Comparison of ENCODE assay signal across 8 cellular contexts in the genomic region with DNA sequence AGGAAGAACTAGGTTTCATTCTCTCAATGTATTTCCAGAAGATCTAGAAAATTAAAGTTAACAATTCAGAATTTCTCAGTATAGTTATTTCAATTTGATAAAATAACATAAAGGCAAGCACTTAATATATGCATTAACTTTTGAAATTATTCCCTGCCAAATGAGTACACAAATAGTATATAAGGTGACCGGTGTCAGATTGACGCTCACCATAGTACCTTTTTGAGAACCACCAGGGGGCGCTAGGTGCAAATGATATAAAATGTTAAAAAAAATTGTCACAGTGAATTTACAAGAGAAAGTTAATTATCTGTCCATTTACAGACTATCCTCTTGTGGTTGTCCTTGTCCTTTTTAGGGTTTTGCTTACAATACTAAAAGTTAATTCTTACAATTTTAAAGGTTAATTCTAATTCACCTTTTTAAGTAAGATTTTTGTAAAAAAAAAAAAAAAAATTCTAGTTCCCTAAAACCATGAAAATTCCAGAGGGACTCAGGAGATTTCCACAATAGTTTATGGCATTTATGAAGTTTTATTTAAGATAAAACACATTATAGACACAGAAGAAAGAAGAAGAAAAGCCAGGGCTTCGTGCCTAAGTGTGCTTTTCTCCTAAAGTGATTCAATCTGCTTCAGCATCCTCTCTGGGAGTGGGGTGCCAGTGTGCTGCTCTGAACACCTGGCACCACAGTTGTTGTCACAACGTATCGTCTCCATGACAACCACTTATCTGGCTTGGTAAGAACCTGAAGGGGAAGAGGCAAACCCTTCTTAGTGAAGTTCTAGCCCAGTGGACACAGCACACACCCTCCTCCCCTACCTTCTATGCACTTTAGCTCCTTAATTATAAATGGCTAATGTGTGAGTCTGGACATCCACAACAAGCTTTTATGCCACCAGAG.
DNase-seq lines count a peak whose midpoint lies in the region; ATAC-seq, FAIRE-seq and TF ChIP-seq lines count a peak whose summit lies in the region.

No MANE protein-coding gene starts in this region.

- H3K27ac ChIP-seq in MM.1S (ENCODE audit: low read length) (no peak overlapping the region), iPS-18a (ENCODE audit: low read length) (no peak overlapping the region)

- FAIRE-seq in GM18507 (lab: Jason Lieb, UNC): peak; percentile 55

- no peaks in the 10 kb centered on the region for H3F3A ChIP-seq in MM.1S (ENCODE audit: insufficient read depth, low read length)

- H2AFZ ChIP-seq in MM.1S (ENCODE audit: low read length): no peak overlapping the region

- H3K36me3 ChIP-seq in MM.1S (replicated peaks; ENCODE audit: insufficient read depth, low read length) (no peaks in the 10 kb centered on the region), iPS-18a (ENCODE audit: control insufficient read depth, low read depth, low read length) (peaks cover 6% of the 10 kb centered on the region)

- no peak for ATAC-seq in GM18868 (IDR thresholded peaks at IDR 0.05; ENCODE audit: unreplicated experiment)

- H4K20me1 ChIP-seq in MM.1S (ENCODE audit: insufficient read depth, low read length): no peaks in the 10 kb centered on the region

- H3K4me2 ChIP-seq in MM.1S (ENCODE audit: low read depth, low read length): no peak overlapping the region

- no peak overlapping the region for H3K9ac ChIP-seq in MM.1S (ENCODE audit: low read length)
- no peak overlapping the region for H3K9ac ChIP-seq in iPS-18a (ENCODE audit: low read length)

- H3K9me3 ChIP-seq in MM.1S (replicated peaks; ENCODE audit: insufficient read depth, low read length) (no peaks in the 10 kb centered on the region), iPS-18a (ENCODE audit: control insufficient read depth, low read depth, low read length) (no peaks in the 10 kb centered on the region)

- in situ Hi-C loops in astrocyte of the cerebellum (cut with HindIII; ENCODE audit: low sequenced_read_pairs): no loop called here

- TF ChIP-seq CTCF in AG04449 (IDR thresholded peaks at IDR 0.05; ENCODE audit: insufficient read depth, low read length, missing control alignments) (peak; percentile 40), MM.1S (IDR thresholded peaks at IDR 0.05; ENCODE audit: low read length) (peak; percentile 63), astrocyte of the cerebellum (IDR thresholded peaks at IDR 0.05; ENCODE audit: low read depth, low read length, missing control alignments) (peak; percentile 51)

- POLR2A ChIA-PET in AG04449 (lab: Yijun Ruan, JAX): no interaction called here

- no peak for DNase-seq in AG04449 (ENCODE audit: low read depth, low spot score)
- no peak for DNase-seq in GM18507 (ENCODE audit: extremely low spot score, insufficient read length, low read depth)
- peak; percentile 61 for DNase-seq in MM.1S
- DNase-seq in SHP77 treated with DMSO at 0.1 percent for 48 hours (lab: John Stamatoyannopoulos, UW): peak; percentile 4
- peak; percentile 57 for DNase-seq in astrocyte of the cerebellum (ENCODE audit: low read depth)
- DNase-seq in stimulated activated CD4-positive, alpha-beta T cell treated with anti-CD3 and anti-CD28 coated beads, Interleukin-1b, Interleukin-23, amount 100 ng/mL, for 4 hours (ENCODE audit: low read depth in 2 of 2): peak; percentile 14 to 32

- H3K4me3 ChIP-seq in AG04449 (ENCODE audit: low read depth, low read length) (no peak overlapping the region), MM.1S (ENCODE audit: low read length) (no peak overlapping the region), astrocyte of the cerebellum (ENCODE audit: low read depth, low read length) (no peak overlapping the region), iPS-18a (ENCODE audit: low read length) (peak overlapping the region; percentile 77)

- H3K9me2 ChIP-seq in MM.1S (replicated peaks; ENCODE audit: insufficient read depth, low read length): no peaks in the 10 kb centered on the region

- H3K4me1 ChIP-seq in MM.1S (ENCODE audit: low read length) (no peaks in the 10 kb centered on the region), iPS-18a (ENCODE audit: control insufficient read depth, low read depth, low read length) (peaks cover 7% of the 10 kb centered on the region)

- CTCF ChIA-PET in AG04449 (lab: Yijun Ruan, JAX): interaction anchor here (0.8 to 5.6 kb wide), 20 partner anchors 11 to 278 kb away, joined by 3 to 112 read pairs (median 4); a partner anchor contains a TSS

- no peaks in the 10 kb centered on the region for H3K27me3 ChIP-seq in MM.1S (replicated peaks; ENCODE audit: insufficient read depth, low read length)
- peaks cover 23% of the 10 kb centered on the region for H3K27me3 ChIP-seq in iPS-18a (ENCODE audit: control insufficient read depth, insufficient read depth, low read length)

- H3K79me2 ChIP-seq in MM.1S (ENCODE audit: low read length): no peaks in the 10 kb centered on the region

Comparison
In these comparisons a context has a peak if more than half of its experiments do, and no peak if none do; other contexts are left out.
1. DNase-seq: peak in MM.1S (single experiment), SHP77 treated with DMSO at 0.1 percent for 48 hours (single experiment), astrocyte of the cerebellum (single experiment) and stimulated activated CD4-positive, alpha-beta T cell treated with anti-CD3 and anti-CD28 coated beads, Interleukin-1b, Interleukin-23, amount 100 ng/mL, for 4 hours (2 of 2); none in AG04449 (single experiment) and GM18507 (single experiment).
2. Peak in every context shown above with its lines, with median percentiles within 50 percentile points of each other: CTCF ChIP-seq.